1 cellular context compared by ENCODE assay signal in genomic region chr16:23509763-23510153, GRCh38.
TF ChIP-seq lines count a peak whose summit lies in the region.

No MANE protein-coding gene starts in this region.

TF ChIP-seq in IMR-90, 13 proteins besides CTCF, POLR2A, EP300 and RAD21 (continued from another document):
- TF ChIP-seq ELK1 (IDR thresholded peaks at IDR 0.05; ENCODE audit: borderline replicate concordance, low read depth, low read length), result no peak
- TF ChIP-seq, protein P1, sequence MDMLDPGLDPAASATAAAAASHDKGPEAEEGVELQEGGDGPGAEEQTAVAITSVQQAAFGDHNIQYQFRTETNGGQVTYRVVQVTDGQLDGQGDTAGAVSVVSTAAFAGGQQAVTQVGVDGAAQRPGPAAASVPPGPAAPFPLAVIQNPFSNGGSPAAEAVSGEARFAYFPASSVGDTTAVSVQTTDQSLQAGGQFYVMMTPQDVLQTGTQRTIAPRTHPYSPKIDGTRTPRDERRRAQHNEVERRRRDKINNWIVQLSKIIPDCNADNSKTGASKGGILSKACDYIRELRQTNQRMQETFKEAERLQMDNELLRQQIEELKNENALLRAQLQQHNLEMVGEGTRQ (IDR thresholded peaks at IDR 0.05; ENCODE audit: low read depth, low read length), result no peak
- no peak for TF ChIP-seq MAFK (IDR thresholded peaks at IDR 0.05; ENCODE audit: low read depth, low read length)
- TF ChIP-seq CEBPB (IDR thresholded peaks at IDR 0.05; ENCODE audit: low read depth, low read length), result no peak
- TF ChIP-seq FOS (IDR thresholded peaks at IDR 0.05; ENCODE audit: low read depth, low read length), result no peak
TF ChIP-seq in IMR-90: peak in this region for 0.
